In genomic region chr15:80141916-80142598, GRCh38 we compare ENCODE assay signal across 25 cellular contexts.
"Had no signal": no experiment of that assay in that cellular context is flagged by ENCODE, and none has a peak within 500 bp of the region (broad histone marks: within the 10 kb centered on the region; RNA-seq: fewer than 3 reads in every experiment).

No MANE protein-coding gene starts in this region.

- H3K36me3 ChIP-seq: neural progenitor cell, uterus had no signal

- H2AFZ ChIP-seq: neural progenitor cell had no signal

- H3K27me3 ChIP-seq: body of pancreas, neural progenitor cell, spleen, testis, uterus had no signal

- H3K4me1 ChIP-seq: body of pancreas, left ventricle myocardium inferior, neural progenitor cell, testis, uterus had no signal

- DNase-seq: activated CD4-positive, alpha-beta memory T cell treated with anti-CD3 and anti-CD28 coated beads, Interleukin-2, amount 10 ng/mL, durations not matched to agents 7 days and 5 days; activated CD4-positive, alpha-beta T cell treated with anti-CD3 and anti-CD28 coated beads, Interleukin-2, amount 10 ng/mL, durations not matched to agents 24 days and 14 days; activated effector memory CD4-positive, alpha-beta T cell treated with Interleukin-2 at 50 U/mL for 16 hours; activated naive CD4-positive, alpha-beta T cell treated with anti-CD3 and anti-CD28 coated beads, Interleukin-2, amount 10 ng/mL, durations not matched to agents 7 days and 5 days; activated T-cell treated with anti-CD3 and anti-CD28 coated beads, Interleukin-2, amount 50 U/mL, for 72 hours; anterior cingulate cortex; body of pancreas; effector memory CD8-positive, alpha-beta T cell; head of caudate nucleus; hypothalamus; islet precursor cell; left ventricle myocardium inferior; naive B cell; retina; spleen; stimulated activated CD4-positive, alpha-beta T cell treated with anti-CD3 and anti-CD28 coated beads, Interleukin-4, amount 100 ng/mL, for 1 hour; stimulated activated naive CD4-positive, alpha-beta T cell; testis; uterus had no signal

- H3K9me3 ChIP-seq: body of pancreas, left ventricle myocardium inferior, testis, uterus had no signal

- H3K4me2 ChIP-seq: neural progenitor cell had no signal

- H3K4me3 ChIP-seq: body of pancreas, left ventricle myocardium inferior, neural progenitor cell, spleen, testis, uterus had no signal

- FAIRE-seq: endothelial cell of umbilical vein, frontal cortex had no signal

- H3K9ac ChIP-seq: neural progenitor cell had no signal

- H3K4me1 Mint-ChIP-seq: activated CD4-positive, alpha-beta memory T cell treated with anti-CD3 and anti-CD28 coated beads, Interleukin-2, amount 10 ng/mL, durations not matched to agents 7 days and 5 days; activated CD4-positive, alpha-beta T cell treated with anti-CD3 and anti-CD28 coated beads, Interleukin-2, amount 10 ng/mL, durations not matched to agents 24 days and 14 days; activated naive CD4-positive, alpha-beta T cell treated with anti-CD3 and anti-CD28 coated beads, Interleukin-2, amount 10 ng/mL, durations not matched to agents 7 days and 5 days; memory B cell; neural progenitor cell had no signal

- ATAC-seq: activated CD4-positive, CD25-positive, alpha-beta regulatory T cell treated with anti-CD3 and anti-CD28 coated beads, Interleukin-2, amount 50 U/mL, for 24 hours; activated T-cell treated with anti-CD3 and anti-CD28 coated beads, Interleukin-2, amount 50 U/mL, for 72 hours; body of pancreas; effector memory CD8-positive, alpha-beta T cell; esophagus mucosa had no signal

- H3K27me3 Mint-ChIP-seq: effector memory CD8-positive, alpha-beta T cell; memory B cell; naive B cell had no signal

- H3K27ac Mint-ChIP-seq: activated CD4-positive, alpha-beta memory T cell treated with anti-CD3 and anti-CD28 coated beads, Interleukin-2, amount 10 ng/mL, durations not matched to agents 7 days and 5 days; activated CD4-positive, alpha-beta T cell treated with anti-CD3 and anti-CD28 coated beads, Interleukin-2, amount 10 ng/mL, durations not matched to agents 24 days and 14 days; activated naive CD4-positive, alpha-beta T cell treated with anti-CD3 and anti-CD28 coated beads, Interleukin-2, amount 10 ng/mL, durations not matched to agents 7 days and 5 days; activated T-cell treated with anti-CD3 and anti-CD28 coated beads, Interleukin-2, amount 50 U/mL, for 72 hours; memory B cell; neural progenitor cell had no signal

- H3K27ac ChIP-seq: body of pancreas, left ventricle myocardium inferior, neural progenitor cell, testis, uterus had no signal

- H3K9me3 Mint-ChIP-seq: activated CD4-positive, alpha-beta memory T cell treated with anti-CD3 and anti-CD28 coated beads, Interleukin-2, amount 10 ng/mL, durations not matched to agents 7 days and 5 days; activated CD4-positive, alpha-beta T cell treated with anti-CD3 and anti-CD28 coated beads, Interleukin-2, amount 10 ng/mL, durations not matched to agents 24 days and 14 days; activated naive CD4-positive, alpha-beta T cell treated with anti-CD3 and anti-CD28 coated beads, Interleukin-2, amount 10 ng/mL, durations not matched to agents 7 days and 5 days; activated T-cell treated with anti-CD3 and anti-CD28 coated beads, Interleukin-2, amount 50 U/mL, for 72 hours; effector memory CD8-positive, alpha-beta T cell; neural progenitor cell had no signal

- H3K4me3 Mint-ChIP-seq: activated CD4-positive, alpha-beta memory T cell treated with anti-CD3 and anti-CD28 coated beads, Interleukin-2, amount 10 ng/mL, durations not matched to agents 7 days and 5 days; activated CD4-positive, alpha-beta T cell treated with anti-CD3 and anti-CD28 coated beads, Interleukin-2, amount 10 ng/mL, durations not matched to agents 24 days and 14 days; activated naive CD4-positive, alpha-beta T cell treated with anti-CD3 and anti-CD28 coated beads, Interleukin-2, amount 10 ng/mL, durations not matched to agents 7 days and 5 days; activated T-cell treated with anti-CD3 and anti-CD28 coated beads, Interleukin-2, amount 50 U/mL, for 72 hours; effector memory CD8-positive, alpha-beta T cell; memory B cell; naive B cell; neural progenitor cell had no signal
